Comparison of ENCODE assay signal across 1 cellular context in genomic region chr15:51093865-51094605, GRCh38.
TF ChIP-seq lines count a peak whose summit lies in the region.

No MANE protein-coding gene starts in this region.

TF ChIP-seq in HEK293, 187 proteins besides CTCF, POLR2A, EP300 and RAD21:
- TF ChIP-seq ZBTB10 (tag by site-specific recombination; IDR thresholded peaks at IDR 0.05) (no peak), ZNF169 (tag by site-specific recombination; IDR thresholded peaks at IDR 0.05) (no peak), ZNF48 (tag by site-specific recombination; IDR thresholded peaks at IDR 0.05) (no peak), ZBTB49 (tag by site-specific recombination; IDR thresholded peaks at IDR 0.05; ENCODE audit: low read depth) (no peak), ZNF266 (tag by site-specific recombination; IDR thresholded peaks at IDR 0.05; ENCODE audit: low read depth) (no peak), ZNF354C (tag by site-specific recombination; IDR thresholded peaks at IDR 0.05; ENCODE audit: borderline replicate concordance, low read depth) (no peak), BCL11A (tag by site-specific recombination; IDR thresholded peaks at IDR 0.05; ENCODE audit: low read depth) (no peak), HOXD13 (CRISPR knock-in tag; IDR thresholded peaks at IDR 0.05; ENCODE audit: borderline replicate concordance) (no peak), ZIC2 (tag by site-specific recombination; IDR thresholded peaks at IDR 0.05) (peak; percentile 43), MYNN (tag by site-specific recombination; IDR thresholded peaks at IDR 0.05; ENCODE audit: borderline replicate concordance) (no peak), REPIN1 (tag by site-specific recombination; IDR thresholded peaks at IDR 0.05; ENCODE audit: low read depth) (no peak), ZBTB26 (tag by site-specific recombination; optimal IDR thresholded peaks at IDR 0.05) (peak; percentile 40), ZNF221 (tag by site-specific recombination; IDR thresholded peaks at IDR 0.05; ENCODE audit: borderline replicate concordance) (no peak)
